10 cellular contexts compared by ENCODE assay signal in genomic region chr1:231934797-231935196, GRCh38.
DNase-seq lines count a peak whose midpoint lies in the region; ATAC-seq, FAIRE-seq and TF ChIP-seq lines count a peak whose summit lies in the region.
"Had no signal": no experiment of that assay in that cellular context is flagged by ENCODE, and none has a peak within 500 bp of the region (broad histone marks: within the 10 kb centered on the region; RNA-seq: fewer than 3 reads in every experiment).

No MANE protein-coding gene starts in this region.

- no peak overlapping the region for H2AFZ ChIP-seq in PC-3 (ENCODE audit: low read length)

- TF ChIP-seq CTCF in PC-3 (conservative IDR thresholded peaks at IDR 0.05; ENCODE audit: low read depth, low read length) (no peak), brain microvascular endothelial cell (IDR thresholded peaks at IDR 0.05; ENCODE audit: low read depth, low read length, missing control alignments) (no peak)

- no peaks in the 10 kb centered on the region for H4K20me1 ChIP-seq in PC-3 (ENCODE audit: low read length)

- intact Hi-C loops in PC-3 (cut with micrococcal nuclease) = no loop called here

- CTCF ChIA-PET in PC-3 (lab: Charles Lee) = no interaction called here

- H3F3A ChIP-seq in PC-3 (ENCODE audit: low read length, unreplicated experiment) = no peaks in the 10 kb centered on the region

- H3K4me3 ChIP-seq in PC-3 (ENCODE audit: low read length) (no peak overlapping the region), esophagus (ENCODE audit: low read depth in 1 of 2, low read length in 2 of 2) (no peak overlapping the region), skeletal muscle cell (ENCODE audit: low read depth, low read length) (no peak overlapping the region), brain microvascular endothelial cell (ENCODE audit: low read depth, low read length) (no peak overlapping the region)
- H3K4me3 ChIP-seq: ovary had no signal

- WGBS in esophagus, 2 donors = 12 to 19% methylated on average over 5 of the region's 5 CpGs

- DNase-seq in MV-4-11 (lab: John Stamatoyannopoulos, UW) (peak; percentile 77), PC-3 (peak; percentile 44), skeletal muscle cell (ENCODE audit: low read depth) (peak; percentile 73), HCEC 1CT (no peak), GM12891 (ENCODE audit: insufficient read length, low spot score) (no peak), brain microvascular endothelial cell (no peak)
- DNase-seq: MM.1S, ovary, SW 1271 had no signal

- no peak for ATAC-seq in PC-3

- POLR2A ChIA-PET in PC-3 (lab: Charles Lee; ENCODE audit: unreplicated experiment) = no interaction called here

- H3K4me1 ChIP-seq in PC-3 (ENCODE audit: insufficient read depth, low read length) (peaks cover 31% of the 10 kb centered on the region), esophagus (ENCODE audit: control insufficient read depth in 2 of 2, insufficient read depth in 2 of 2, low read length in 1 of 2) (peaks cover 3 to 20% of the 10 kb centered on the region in 2 donors)

- H3K9me2 ChIP-seq in PC-3 (replicated peaks; ENCODE audit: low read length) = no peaks in the 10 kb centered on the region

- H3K27ac ChIP-seq in PC-3 (ENCODE audit: low read length) = no peak overlapping the region
- H3K27ac ChIP-seq in esophagus (ENCODE audit: low read depth in 2 of 2, low read length in 1 of 2) = peak overlapping the region; percentile 14 to 46
- H3K27ac ChIP-seq in brain microvascular endothelial cell = no peak overlapping the region
- H3K27ac ChIP-seq: ovary had no signal

- H3K4me2 ChIP-seq in PC-3 (ENCODE audit: low read length) = no peak overlapping the region

- H3K9ac ChIP-seq in PC-3 (ENCODE audit: low read length) = no peak overlapping the region

- no peak for FAIRE-seq in GM12891 (lab: Jason Lieb, UNC)

- 0 out of 2 replicates have a peak, but pooled peaks cover 4% of the 10 kb centered on the region for H3K9me3 ChIP-seq in PC-3 (ENCODE audit: low read length)
- H3K9me3 ChIP-seq in esophagus (ENCODE audit: control insufficient read depth in 2 of 2, insufficient read depth in 1 of 2, low read depth in 1 of 2, low read length in 1 of 2) = no peaks in the 10 kb centered on the region
- H3K9me3 ChIP-seq: ovary had no signal

- no peak for TF ChIP-seq POLR2A in GM12891 (IDR thresholded peaks at IDR 0.05; ENCODE audit: low read depth, low read length)

- no peaks in the 10 kb centered on the region for H3K79me2 ChIP-seq in PC-3 (ENCODE audit: low read length)

- in situ Hi-C loops in brain microvascular endothelial cell (cut with HindIII; ENCODE audit: low pct_ligation_motif_present, low sequenced_read_pairs) = no loop called here

- no TSS peak for BruUV-seq in PC-3 (replicated peaks; lab: Mats Ljungman, UMichigan)

- no peaks in the 10 kb centered on the region for H3K27me3 ChIP-seq in PC-3 (ENCODE audit: low read length)
- H3K27me3 ChIP-seq in esophagus (ENCODE audit: control insufficient read depth in 1 of 2, insufficient read depth in 2 of 2, low read length in 2 of 2) = no peaks in the 10 kb centered on the region
- no peaks in the 10 kb centered on the region for H3K27me3 ChIP-seq in brain microvascular endothelial cell (replicated peaks)
- H3K27me3 ChIP-seq: ovary had no signal

- no peaks in the 10 kb centered on the region for H3K36me3 ChIP-seq in PC-3 (ENCODE audit: low read depth, low read length)
- no peaks in the 10 kb centered on the region for H3K36me3 ChIP-seq in esophagus (ENCODE audit: control insufficient read depth in 2 of 2, insufficient read depth in 2 of 2, low read length in 1 of 2)
- H3K36me3 ChIP-seq in brain microvascular endothelial cell (replicated peaks) = no peaks in the 10 kb centered on the region
- H3K36me3 ChIP-seq: ovary had no signal

TF ChIP-seq in GM12891, 5 proteins besides CTCF, POLR2A, EP300 and RAD21:
- TF ChIP-seq POU2F2 (IDR thresholded peaks at IDR 0.05; ENCODE audit: low read depth, low read length) = no peak
- no peak for TF ChIP-seq SPI1 (IDR thresholded peaks at IDR 0.05; ENCODE audit: low read depth, low read length)
- no peak for TF ChIP-seq POLR2AphosphoS5 (IDR thresholded peaks at IDR 0.05; ENCODE audit: low read depth, low read length)
- no peak for TF ChIP-seq TAF1 (IDR thresholded peaks at IDR 0.05; ENCODE audit: low read depth, low read length)
- no peak for TF ChIP-seq PAX5 (IDR thresholded peaks at IDR 0.05; ENCODE audit: insufficient read depth, low read length, severe bottlenecking)

Comparison
In these comparisons a context has a peak if more than half of its experiments do, and no peak if none do; other contexts are left out.
1. DNase-seq: peak in MV-4-11 (single experiment), PC-3 (single experiment) and skeletal muscle cell (single experiment); none in HCEC 1CT (single experiment), GM12891 (single experiment) and brain microvascular endothelial cell (single experiment).
2. H3K27ac ChIP-seq: peak in esophagus (2 of 2); none in PC-3 (single experiment) and brain microvascular endothelial cell (single experiment).